In the genomic region with DNA sequence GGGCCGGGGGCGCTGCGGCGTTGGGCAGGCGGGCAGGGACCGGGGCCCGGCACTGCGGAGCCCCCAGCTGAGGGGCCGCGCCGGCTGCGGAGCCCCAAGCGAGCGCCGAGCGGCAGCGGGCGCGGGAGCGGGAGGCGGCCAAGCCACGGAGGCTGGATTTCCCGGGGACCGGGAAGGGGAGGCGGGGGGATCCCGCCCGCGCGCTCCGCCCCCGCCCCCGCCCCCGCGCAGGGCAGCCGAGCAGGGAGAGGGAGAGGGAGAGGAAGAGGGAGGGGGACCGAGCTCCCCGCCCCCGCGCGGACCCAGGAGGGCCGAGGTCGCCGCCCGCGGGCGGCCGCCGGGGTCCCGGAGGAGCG, we compare ENCODE assay signal across 8 cellular contexts. TPM values are rescaled to one million over a fixed set of nuclear protein-coding genes. Genes with fewer than 3 reads are reported as not detected.
DNase-seq lines count a peak whose midpoint lies in the region; ATAC-seq and TF ChIP-seq lines count a peak whose summit lies in the region.

A gene with protein sequence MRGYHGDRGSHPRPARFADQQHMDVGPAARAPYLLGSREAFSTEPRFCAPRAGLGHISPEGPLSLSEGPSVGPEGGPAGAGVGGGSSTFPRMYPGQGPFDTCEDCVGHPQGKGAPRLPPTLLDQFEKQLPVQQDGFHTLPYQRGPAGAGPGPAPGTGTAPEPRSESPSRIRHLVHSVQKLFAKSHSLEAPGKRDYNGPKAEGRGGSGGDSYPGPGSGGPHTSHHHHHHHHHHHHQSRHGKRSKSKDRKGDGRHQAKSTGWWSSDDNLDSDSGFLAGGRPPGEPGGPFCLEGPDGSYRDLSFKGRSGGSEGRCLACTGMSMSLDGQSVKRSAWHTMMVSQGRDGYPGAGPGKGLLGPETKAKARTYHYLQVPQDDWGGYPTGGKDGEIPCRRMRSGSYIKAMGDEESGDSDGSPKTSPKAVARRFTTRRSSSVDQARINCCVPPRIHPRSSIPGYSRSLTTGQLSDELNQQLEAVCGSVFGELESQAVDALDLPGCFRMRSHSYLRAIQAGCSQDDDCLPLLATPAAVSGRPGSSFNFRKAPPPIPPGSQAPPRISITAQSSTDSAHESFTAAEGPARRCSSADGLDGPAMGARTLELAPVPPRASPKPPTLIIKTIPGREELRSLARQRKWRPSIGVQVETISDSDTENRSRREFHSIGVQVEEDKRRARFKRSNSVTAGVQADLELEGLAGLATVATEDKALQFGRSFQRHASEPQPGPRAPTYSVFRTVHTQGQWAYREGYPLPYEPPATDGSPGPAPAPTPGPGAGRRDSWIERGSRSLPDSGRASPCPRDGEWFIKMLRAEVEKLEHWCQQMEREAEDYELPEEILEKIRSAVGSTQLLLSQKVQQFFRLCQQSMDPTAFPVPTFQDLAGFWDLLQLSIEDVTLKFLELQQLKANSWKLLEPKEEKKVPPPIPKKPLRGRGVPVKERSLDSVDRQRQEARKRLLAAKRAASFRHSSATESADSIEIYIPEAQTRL (minus strand): TSS at position 154 of the 356 bp plus-strand sequence. CDS start 24,267 bp downstream, outside the sequence.

- H3K36me3 Mint-ChIP-seq in activated CD4-positive, alpha-beta T cell treated with anti-CD3 and anti-CD28 coated beads, Interleukin-2, amount 10 ng/mL, durations not matched to agents 24 days and 14 days (ENCODE audit: low read depth): no peaks in the 10 kb centered on the region

- H3K4me3 Mint-ChIP-seq in activated CD4-positive, alpha-beta T cell treated with anti-CD3 and anti-CD28 coated beads, Interleukin-2, amount 10 ng/mL, durations not matched to agents 24 days and 14 days: peak within 1 kb of the TSS; percentile 69

- no peaks in the 10 kb centered on the region for H3K9me3 ChIP-seq in Peyer's patch
- no peaks in the 10 kb centered on the region for H3K9me3 ChIP-seq in esophagus muscularis mucosa

- TF ChIP-seq POLR2A in Peyer's patch (IDR thresholded peaks at IDR 0.05) (no peak), esophagus muscularis mucosa (IDR thresholded peaks at IDR 0.05; ENCODE audit: low read depth) (no peak)

- intact Hi-C loops in activated CD4-positive, alpha-beta T cell treated with anti-CD3 and anti-CD28 coated beads, Interleukin-2, amount 10 ng/mL, durations not matched to agents 24 days and 14 days (cut with micrococcal nuclease): no loop called here
- intact Hi-C loops in esophagus muscularis mucosa (cut with DNase I): no loop called here

- H3K27ac ChIP-seq in Peyer's patch: peak within 1 kb of the TSS in 1 of 4 donors; percentile 42
- H3K27ac ChIP-seq in esophagus muscularis mucosa (replicated peaks in 1 of 4): no peak within 1 kb of the TSS
- no peak within 1 kb of the TSS for H3K27ac ChIP-seq in skin epidermis

- no peak within 1 kb of the TSS for H3K27ac Mint-ChIP-seq in activated CD4-positive, alpha-beta T cell treated with anti-CD3 and anti-CD28 coated beads, Interleukin-2, amount 10 ng/mL, durations not matched to agents 24 days and 14 days

- TF ChIP-seq EP300 in esophagus muscularis mucosa (IDR thresholded peaks at IDR 0.05): no peak

- peaks cover 71% of the 10 kb centered on the region for H3K27me3 Mint-ChIP-seq in activated CD4-positive, alpha-beta T cell treated with anti-CD3 and anti-CD28 coated beads, Interleukin-2, amount 10 ng/mL, durations not matched to agents 24 days and 14 days

- no peaks in the 10 kb centered on the region for H3K9me3 Mint-ChIP-seq in activated CD4-positive, alpha-beta T cell treated with anti-CD3 and anti-CD28 coated beads, Interleukin-2, amount 10 ng/mL, durations not matched to agents 24 days and 14 days

- H3K4me1 ChIP-seq in Peyer's patch: peaks cover 0 to 15% (median 4%) of the 10 kb centered on the region in 4 donors
- H3K4me1 ChIP-seq in esophagus muscularis mucosa: peaks cover 6 to 21% (median 20%) of the 10 kb centered on the region in 4 donors

- DNase-seq in activated CD4-positive, alpha-beta T cell treated with anti-CD3 and anti-CD28 coated beads, Interleukin-2, amount 10 ng/mL, durations not matched to agents 24 days and 14 days: no peak
- no peak for DNase-seq in activated CD4-positive, alpha-beta T cell treated with anti-CD3 and anti-CD28 coated beads, Interleukin-2, amount 50 U/mL, for 1 hour
- DNase-seq in Peyer's patch: no peak
- DNase-seq in esophagus muscularis mucosa (ENCODE audit: extremely low spot score): no peak
- no peak for DNase-seq in SIG-M5 treated with dmso at 0.1 percent for 504 hours (lab: John Stamatoyannopoulos, UW; ENCODE audit: unreplicated experiment)
- no peak for DNase-seq in activated CD8-positive, alpha-beta memory T cell treated with anti-CD3 and anti-CD28 coated beads, Interleukin-2, amount 50 U/mL, for 48 hours

- peaks cover 5% of the 10 kb centered on the region for H3K4me1 Mint-ChIP-seq in activated CD4-positive, alpha-beta T cell treated with anti-CD3 and anti-CD28 coated beads, Interleukin-2, amount 10 ng/mL, durations not matched to agents 24 days and 14 days

- ATAC-seq in GM21381 (IDR thresholded peaks at IDR 0.05; ENCODE audit: unreplicated experiment): no peak

- H3K36me3 ChIP-seq in Peyer's patch (no peaks in the 10 kb centered on the region), esophagus muscularis mucosa (no peaks in the 10 kb centered on the region)

- H3K27me3 ChIP-seq in Peyer's patch (peaks cover 0 to 45% of the 10 kb centered on the region in 2 donors), esophagus muscularis mucosa (peaks cover 8 to 70% (median 47%) of the 10 kb centered on the region in 4 donors)

- no peak for TF ChIP-seq CTCF in Peyer's patch (IDR thresholded peaks at IDR 0.05)
- TF ChIP-seq CTCF in esophagus muscularis mucosa (IDR thresholded peaks at IDR 0.05): no peak

- WGBS in esophagus muscularis mucosa: no CpG with 5 or more reads among the region's 50 CpGs

- peak within 1 kb of the TSS; percentile 14 to 76 (median 42) for H3K4me3 ChIP-seq in Peyer's patch
- peak within 1 kb of the TSS; percentile 51 to 61 (median 53) for H3K4me3 ChIP-seq in esophagus muscularis mucosa
- peak within 1 kb of the TSS in 6 of 7 experiments; percentile 10 to 39 (median 27) for H3K4me3 ChIP-seq in skin epidermis

RNA-seq across cellular contexts. Expression of the gene that starts here (rescaled TPM):
- total RNA-seq in activated CD4-positive, alpha-beta T cell treated with anti-CD3 and anti-CD28 coated beads, Interleukin-2, amount 10 ng/mL, durations not matched to agents 24 days and 14 days: 0.54 and 0.75 TPM in 2 replicates
- total RNA-seq in Peyer's patch (under 1 TPM in 2 of 4 donors, not detected in 2; 0.53 to 0.83 TPM), esophagus muscularis mucosa (under 1 TPM; 0.06 to 0.83 (median 0.40) TPM)
